11 cellular contexts compared by ENCODE assay signal in genomic region chr2:102235491-102235890, GRCh38. TPM values are rescaled to one million over a fixed set of nuclear protein-coding genes. Genes with fewer than 3 reads are reported as not detected.
A peak's percentile ranks its signal among the peaks of the same experiment; 100 is the strongest.
DNase-seq lines count a peak whose midpoint lies in the region; ATAC-seq and TF ChIP-seq lines count a peak whose summit lies in the region.
"Had no signal": no experiment of that assay in that cellular context is flagged by ENCODE, and none has a peak within 500 bp of the region (broad histone marks: within the 10 kb centered on the region; RNA-seq: fewer than 3 reads in every experiment).

No MANE protein-coding gene starts in this region.

- no peaks in the 10 kb centered on the region for H3K9me3 Mint-ChIP-seq in neural crest cell
- H3K9me3 Mint-ChIP-seq: CD4-positive, CD25-positive, alpha-beta regulatory T cell had no signal

- H3K4me3 ChIP-seq in LNCaP clone FGC (ENCODE audit: low read depth, low read length): no peak overlapping the region
- H3K4me3 ChIP-seq in cardiac fibroblast (replicated peaks in 1 of 2; ENCODE audit: low read depth in 2 of 2, low read length in 2 of 2): no peak overlapping the region
- H3K4me3 ChIP-seq: pancreas had no signal

- no peaks in the 10 kb centered on the region for H3K27me3 Mint-ChIP-seq in neural crest cell (ENCODE audit: low read depth)
- H3K27me3 Mint-ChIP-seq: CD4-positive, CD25-positive, alpha-beta regulatory T cell had no signal

- peak; percentile 23 for DNase-seq in SKM-1 treated with dmso at 0.1 percent for 144 hours (lab: John Stamatoyannopoulos, UW; ENCODE audit: unreplicated experiment)
- DNase-seq in SKM-1 (lab: John Stamatoyannopoulos, UW; ENCODE audit: unreplicated experiment): no peak
- DNase-seq in LNCaP clone FGC (ENCODE audit: low read depth): no peak
- peak; percentile 33 to 40 for DNase-seq in cardiac fibroblast (ENCODE audit: low read depth in 2 of 2)
- no peak for DNase-seq in neural crest cell (ENCODE audit: low read depth, low spot score)
- no peak for DNase-seq in posterior vena cava (ENCODE audit: low spot score)
- no peak for DNase-seq in central memory CD4-positive, alpha-beta T cell
- DNase-seq: activated CD4-positive, CD25-positive, alpha-beta regulatory T cell; CD4-positive, CD25-positive, alpha-beta regulatory T cell; pancreas had no signal

- H3K36me3 Mint-ChIP-seq in neural crest cell (ENCODE audit: low read depth): no peaks in the 10 kb centered on the region
- H3K36me3 Mint-ChIP-seq: CD4-positive, CD25-positive, alpha-beta regulatory T cell had no signal

- TF ChIP-seq CTCF in LNCaP clone FGC (IDR thresholded peaks at IDR 0.05; ENCODE audit: control insufficient read depth, extremely low read depth, insufficient read depth): 0 out of 2 replicates have a peak, but pooled peaks have one; percentile 14
- peak; percentile 42 for TF ChIP-seq CTCF in cardiac fibroblast (IDR thresholded peaks at IDR 0.05; ENCODE audit: low read depth, low read length)
- TF ChIP-seq CTCF in neural crest cell (conservative IDR thresholded peaks at IDR 0.05): peak; percentile 28

- H3K27ac Mint-ChIP-seq in neural crest cell (ENCODE audit: unreplicated experiment): no peak overlapping the region

- intact Hi-C loops in posterior vena cava (cut with DNase I): no loop called here

- no peak overlapping the region for H3K4me3 Mint-ChIP-seq in neural crest cell
- H3K4me3 Mint-ChIP-seq: CD4-positive, CD25-positive, alpha-beta regulatory T cell had no signal

- H3K4me1 Mint-ChIP-seq in neural crest cell: peaks cover under 1% of the 10 kb centered on the region

- ATAC-seq in GM18861 (IDR thresholded peaks at IDR 0.05; ENCODE audit: unreplicated experiment): no peak

RNA-seq across cellular contexts. Expression of gene IL1RL2, which starts 48.7 kb away (rescaled TPM):
- total RNA-seq in neural crest cell: not detected in 2 replicates
- under 1 TPM; 0.24 to 0.46 TPM for total RNA-seq in posterior vena cava
- total RNA-seq: CD4-positive, CD25-positive, alpha-beta regulatory T cell had no signal

Comparison
In these comparisons a context has a peak if more than half of its experiments do, and no peak if none do; other contexts are left out.
1. DNase-seq: peak in SKM-1 treated with dmso at 0.1 percent for 144 hours (single experiment) and cardiac fibroblast (2 of 2); none in SKM-1 (single experiment), LNCaP clone FGC (single experiment), neural crest cell (single experiment), posterior vena cava (single experiment) and central memory CD4-positive, alpha-beta T cell (single experiment).
2. Peak in every context shown above with its lines, with median percentiles within 50 percentile points of each other: CTCF ChIP-seq.